In the genomic region with DNA sequence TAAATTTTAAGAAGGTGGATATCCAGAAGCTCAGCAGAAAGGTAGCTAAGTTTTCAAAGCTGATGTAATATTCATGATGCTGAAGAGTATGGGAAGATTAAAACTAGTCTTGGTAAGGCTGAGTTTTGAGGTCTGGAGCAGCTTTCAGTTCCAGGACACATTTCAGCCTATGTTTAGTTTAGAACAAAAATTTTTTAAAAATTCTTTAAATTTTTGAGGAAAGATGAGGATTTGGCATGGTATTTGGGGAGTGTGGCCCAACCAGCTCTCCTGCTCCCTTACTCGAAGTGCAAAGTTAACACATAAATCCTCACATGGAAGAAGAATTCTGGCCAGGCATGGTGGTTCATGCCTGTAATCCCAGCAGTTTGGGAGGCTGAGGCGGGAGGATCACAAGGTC, we compare ENCODE assay signal across 25 cellular contexts.
"Had no signal": no experiment of that assay in that cellular context is flagged by ENCODE, and none has a peak within 500 bp of the region (broad histone marks: within the 10 kb centered on the region; RNA-seq: fewer than 3 reads in every experiment).

No MANE protein-coding gene starts in this region.

- H3K4me1 ChIP-seq: SJCRH30 had no signal

- H3K36me3 ChIP-seq: SJCRH30 had no signal

- H3K27me3 ChIP-seq: SJCRH30 had no signal

- H3K27ac ChIP-seq: SJCRH30, SK-N-MC had no signal

- DNase-seq: activated CD4-positive, alpha-beta T cell treated with anti-CD3 and anti-CD28 coated beads, Interleukin-2, amount 10 ng/mL, durations not matched to agents 24 days and 14 days; activated CD4-positive, alpha-beta T cell treated with anti-CD3 and anti-CD28 coated beads, Interleukin-2, amount 50 U/mL, for 4 hours; activated CD8-positive, alpha-beta memory T cell treated with anti-CD3 and anti-CD28 coated beads, Interleukin-2, amount 50 U/mL, for 4 hours; activated CD8-positive, alpha-beta T cell treated with anti-CD3 and anti-CD28 coated beads, Interleukin-2, amount 10 ng/mL, durations not matched to agents 7 days and 5 days; activated gamma-delta T cell treated with Interleukin-2 at 50 U/mL for 16 hours; activated naive CD4-positive, alpha-beta T cell treated with anti-CD3 and anti-CD28 coated beads for 36 hours; activated T-cell treated with anti-CD3 and anti-CD28 coated beads for 4 hours; activated T-cell treated with anti-CD3 and anti-CD28 coated beads, Interleukin-2, amount 50 U/mL, for 4 hours; anterior cingulate cortex; caudate nucleus; cerebellar nuclear complex; Kasumi-1; MM.1S; MV-4-11; NCI-H1092; NCI-H1436 treated with DMSO at 0.1 percent for 48 hours; NCI-H1694 treated with DMSO at 0.1 percent for 48 hours; NCI-H2029; NCI-H345; NCI-H524 treated with DMSO at 0.1 percent for 48 hours; SHP77; SJCRH30 had no signal

- ATAC-seq: activated CD8-positive, alpha-beta T cell treated with anti-CD3 and anti-CD28 coated beads, Interleukin-2, amount 10 ng/mL, durations not matched to agents 7 days and 5 days; activated naive CD4-positive, alpha-beta T cell treated with anti-CD3 and anti-CD28 coated beads, Interleukin-2, amount 50 U/mL, for 72 hours; activated T-cell treated with anti-CD3 and anti-CD28 coated beads, Interleukin-2, amount 50 U/mL, for 4 hours; Panc1 had no signal

- H3K4me3 ChIP-seq: SJCRH30, SK-N-MC had no signal
